ENCODE assay signal across 26 cellular contexts in genomic region chr1:15176898-15177665, GRCh38. TPM values are rescaled to one million over a fixed set of nuclear protein-coding genes. Genes with fewer than 3 reads are reported as not detected.
A peak's percentile ranks its signal among the peaks of the same experiment; 100 is the strongest.
DNase-seq lines count a peak whose midpoint lies in the region; ATAC-seq, FAIRE-seq and TF ChIP-seq lines count a peak whose summit lies in the region.
"Had no signal": no experiment of that assay in that cellular context is flagged by ENCODE, and none has a peak within 500 bp of the region (broad histone marks: within the 10 kb centered on the region; RNA-seq: fewer than 3 reads in every experiment).

No MANE protein-coding gene starts in this region.

- BruUV-seq in IMR-90 (replicated peaks; lab: Mats Ljungman, UMichigan) = no TSS peak

- ATAC-seq in IMR-90 (ENCODE audit: low read depth) (no peak), foreskin keratinocyte (no peak), HG03196 (IDR thresholded peaks at IDR 0.05; ENCODE audit: unreplicated experiment) (no peak), GM19395 (IDR thresholded peaks at IDR 0.05; ENCODE audit: unreplicated experiment) (no peak)
- ATAC-seq: activated CD4-positive, CD25-positive, alpha-beta regulatory T cell treated with anti-CD3 and anti-CD28 coated beads, Interleukin-2, amount 50 U/mL, for 24 hours; gastroesophageal sphincter; natural killer cell had no signal

- peak overlapping the region; percentile 55 for H3K18ac ChIP-seq in IMR-90 (ENCODE audit: low read depth, low read length)

- no peak for TF ChIP-seq RAD21 in IMR-90 (IDR thresholded peaks at IDR 0.05; ENCODE audit: low read length)

- H3K4me1 Mint-ChIP-seq in astrocyte (ENCODE audit: low read depth, unreplicated experiment) = peaks cover 28% of the 10 kb centered on the region

- peak overlapping the region; percentile 18; the same call in 2 of the 3 replicates for H2BK15ac ChIP-seq in IMR-90 (ENCODE audit: low read depth, low read length)

- H3K27me3 Mint-ChIP-seq in astrocyte (ENCODE audit: low read depth, unreplicated experiment) = no peaks in the 10 kb centered on the region

- H3K14ac ChIP-seq in IMR-90 (replicated peaks; ENCODE audit: low read depth, low read length) = peak overlapping the region; percentile 51

- CTCF ChIA-PET in IMR-90 (lab: Yijun Ruan, JAX) = interaction anchor here (0.6 kb wide), 1 partner anchor 82 kb away, joined by 3 read pairs; no protein-coding TSS in a partner anchor

- H2AK9ac ChIP-seq in IMR-90 (replicated peaks; ENCODE audit: low read depth, low read length, poor library complexity) = peak overlapping the region; percentile 37

- H4K8ac ChIP-seq in IMR-90 (ENCODE audit: low read depth in 2 of 2, low read length in 2 of 2) = peak overlapping the region in 1 of 2 experiments; percentile 11; a peak in 2 of 4 replicates

- intact Hi-C loops in IMR-90 (cut with micrococcal nuclease) (loop anchor here (10.0 kb wide), 1 partner anchor 232 kb away; no protein-coding TSS in a partner anchor), transverse colon (cut with DNase I; ENCODE audit: low total_unique reads) (no loop called here)

- peak overlapping the region; percentile 94 for H3K4ac ChIP-seq in IMR-90 (ENCODE audit: low read depth, low read length)

- TF ChIP-seq CTCF in IMR-90 (conservative IDR thresholded peaks at IDR 0.05; ENCODE audit: low read depth, low read length) (no peak), astrocyte (IDR thresholded peaks at IDR 0.05; ENCODE audit: insufficient read depth, low read depth, low read length) (no peak), foreskin keratinocyte (conservative IDR thresholded peaks at IDR 0.05) (no peak), transverse colon (IDR thresholded peaks at IDR 0.05) (no peak), GM20000 (IDR thresholded peaks at IDR 0.05; ENCODE audit: extremely low read depth, missing control alignments) (no peak)

- H3K27ac Mint-ChIP-seq in astrocyte (ENCODE audit: unreplicated experiment) = peak overlapping the region; percentile 51
- H3K27ac Mint-ChIP-seq: activated naive CD4-positive, alpha-beta T cell treated with anti-CD3 and anti-CD28 coated beads, Interleukin-2, amount 10 ng/mL, durations not matched to agents 7 days and 5 days; activated T-helper 1 cell treated with anti-CD3 and anti-CD28 coated beads, Interleukin-12 subunit alpha, Interleukin-12 subunit beta, Interleukin-2, Interleukin-4 antibody, amounts not matched to agents 30 ng/mL and 10 ng/mL and 1 ng/mL, durations not matched to agents 14 hours and 24 hours and 36 hours; CD4-positive, CD25-positive, alpha-beta regulatory T cell; endodermal cell; natural killer cell had no signal

- peaks cover 38% of the 10 kb centered on the region for H3K9me1 ChIP-seq in IMR-90 (ENCODE audit: insufficient read depth, low read length)

- peak overlapping the region; percentile 89 for H2BK120ac ChIP-seq in IMR-90 (ENCODE audit: low read depth, low read length)

- H3K9ac ChIP-seq in IMR-90 (ENCODE audit: low read depth, low read length) (no peak overlapping the region), astrocyte (ENCODE audit: low read length) (no peak overlapping the region)

- in situ Hi-C loops in IMR-90 (cut with MboI; ENCODE audit: low sequenced_read_pairs) = no loop called here
- in situ Hi-C loops in transverse colon (cut with MboI; ENCODE audit: low pct_ligation_motif_present in 1 of 4, low pct_unique_long_range_greater_than_20kb in 1 of 4, low sequenced_read_pairs in 3 of 4) = no loop called here

- DNase-seq in IMR-90 = no peak
- no peak for DNase-seq in astrocyte (ENCODE audit: low read depth)
- no peak for DNase-seq in foreskin keratinocyte
- DNase-seq in transverse colon = no peak
- no peak for DNase-seq in GM20000 (ENCODE audit: low spot score)
- DNase-seq: activated CD4-positive, alpha-beta T cell treated with anti-CD3 and anti-CD28 coated beads, Interleukin-2, amount 50 U/mL, for 48 hours; activated naive CD4-positive, alpha-beta T cell treated with anti-CD3 and anti-CD28 coated beads, Interleukin-2, amount 10 ng/mL, durations not matched to agents 7 days and 5 days; amygdala; CD4-positive, CD25-positive, alpha-beta regulatory T cell; endodermal cell; left ventricle myocardium inferior; midbrain; natural killer cell; NCI-H2029 treated with DMSO at 0.1 percent for 48 hours; NCI-H526 treated with DMSO at 0.1 percent for 48 hours; occipital lobe; T-helper 1 cell had no signal

- H3K4me1 ChIP-seq in IMR-90 (ENCODE audit: control insufficient read depth, insufficient read depth, low read length) (peaks cover 51% of the 10 kb centered on the region), astrocyte (ENCODE audit: insufficient read depth, low read length) (peaks cover 27% of the 10 kb centered on the region), foreskin keratinocyte (peaks cover 54% of the 10 kb centered on the region), transverse colon (peaks cover 9 to 89% (median 48%) of the 10 kb centered on the region in 4 donors)

- H3K27ac ChIP-seq in IMR-90 (ENCODE audit: insufficient read depth, low read length) (peak overlapping the region; percentile 3; the same call in 1 of the 2 replicates), astrocyte (ENCODE audit: low read depth, low read length) (no peak overlapping the region), foreskin keratinocyte (peak overlapping the region; percentile 97), transverse colon (peak overlapping the region in 3 of 4 donors; percentile 1 to 78 (median 27))
- H3K27ac ChIP-seq: cardiac muscle cell, gastroesophageal sphincter, left ventricle myocardium inferior, SJSA1 had no signal

- 94% methylated on average over 3 of the region's 7 CpGs; no CpG with 5 or more reads in 1 of the 2 experiments for WGBS in IMR-90 (ENCODE audit: extremely low coverage in 2 of 2, insufficient read length in 1 of 2), 2 experiments
- WGBS in transverse colon (ENCODE audit: low coverage in 1 of 2), 2 donors = 57 to 70% methylated on average over 7 of the region's 7 CpGs

- peak overlapping the region; percentile 32; the same call in 1 of the 2 replicates for H4K5ac ChIP-seq in IMR-90 (ENCODE audit: low read depth, low read length)

- no peaks in the 10 kb centered on the region for H3K36me3 ChIP-seq in IMR-90 (ENCODE audit: control insufficient read depth, insufficient read depth, low read length)
- H3K36me3 ChIP-seq in astrocyte (ENCODE audit: insufficient read depth, low read length) = no peaks in the 10 kb centered on the region
- no peaks in the 10 kb centered on the region for H3K36me3 ChIP-seq in transverse colon
- H3K36me3 ChIP-seq: cardiac muscle cell, gastroesophageal sphincter, left ventricle myocardium inferior had no signal

- no peaks in the 10 kb centered on the region for H3K36me3 Mint-ChIP-seq in astrocyte (ENCODE audit: low read depth, unreplicated experiment)
- H3K36me3 Mint-ChIP-seq: activated naive CD4-positive, alpha-beta T cell treated with anti-CD3 and anti-CD28 coated beads, Interleukin-2, amount 10 ng/mL, durations not matched to agents 7 days and 5 days; CD4-positive, CD25-positive, alpha-beta regulatory T cell; natural killer cell had no signal

- H2AK5ac ChIP-seq in IMR-90 (ENCODE audit: low read depth, low read length) = peak overlapping the region; percentile 84

- POLR2A ChIA-PET in IMR-90 (lab: Charles Lee; ENCODE audit: unreplicated experiment) = interaction anchor here (0.5 kb wide), 1 partner anchor 22 kb away, joined by 10 read pairs; no protein-coding TSS in a partner anchor

- H3K23ac ChIP-seq in IMR-90 (ENCODE audit: low read depth, low read length) = no peak overlapping the region

- dilution Hi-C loops in IMR-90 (cut with HindIII; ENCODE audit: low sequenced_read_pairs, unreplicated experiment) = no loop called here

- H4K91ac ChIP-seq in IMR-90 (ENCODE audit: insufficient read depth, low read depth, low read length) = peak overlapping the region; percentile 51

- H3K9me3 Mint-ChIP-seq in astrocyte (ENCODE audit: unreplicated experiment) = no peaks in the 10 kb centered on the region
- H3K9me3 Mint-ChIP-seq: activated T-helper 1 cell treated with anti-CD3 and anti-CD28 coated beads, Interleukin-12 subunit alpha, Interleukin-12 subunit beta, Interleukin-2, Interleukin-4 antibody, amounts not matched to agents 30 ng/mL and 10 ng/mL and 1 ng/mL, durations not matched to agents 14 hours and 24 hours and 36 hours; CD4-positive, CD25-positive, alpha-beta regulatory T cell; endodermal cell; natural killer cell had no signal

- H3K9me3 ChIP-seq in IMR-90 (ENCODE audit: control insufficient read depth, insufficient read depth, low read length) = no peaks in the 10 kb centered on the region
- no peaks in the 10 kb centered on the region for H3K9me3 ChIP-seq in astrocyte (ENCODE audit: insufficient read depth, low read depth, low read length)
- no peaks in the 10 kb centered on the region for H3K9me3 ChIP-seq in transverse colon
- H3K9me3 ChIP-seq: gastroesophageal sphincter, left ventricle myocardium inferior, SJSA1 had no signal

- no peak overlapping the region for H3K56ac ChIP-seq in IMR-90 (ENCODE audit: extremely low read depth, insufficient read depth, low read length)

- H3K4me2 ChIP-seq in IMR-90 (ENCODE audit: low read depth, low read length) (no peak overlapping the region), astrocyte (ENCODE audit: low read length) (no peak overlapping the region)

- no peak for FAIRE-seq in astrocyte (lab: Jason Lieb, UNC)
- FAIRE-seq: RCC 7860 had no signal

- H4K20me1 ChIP-seq in IMR-90 (ENCODE audit: insufficient read depth, low read length) (peaks cover 13% of the 10 kb centered on the region), astrocyte (ENCODE audit: insufficient read depth, low read length) (peaks cover 5% of the 10 kb centered on the region)

- peaks cover 57 to 74% of the 10 kb centered on the region in 2 experiments for H3K79me1 ChIP-seq in IMR-90 (ENCODE audit: low read depth in 1 of 2, low read length in 2 of 2)

- H3K79me2 ChIP-seq in astrocyte (ENCODE audit: insufficient read depth, low read length) = no peaks in the 10 kb centered on the region

- H3K4me3 Mint-ChIP-seq in astrocyte (ENCODE audit: unreplicated experiment) = no peak overlapping the region
- H3K4me3 Mint-ChIP-seq: activated naive CD4-positive, alpha-beta T cell treated with anti-CD3 and anti-CD28 coated beads, Interleukin-2, amount 10 ng/mL, durations not matched to agents 7 days and 5 days; activated T-helper 1 cell treated with anti-CD3 and anti-CD28 coated beads, Interleukin-12 subunit alpha, Interleukin-12 subunit beta, Interleukin-2, Interleukin-4 antibody, amounts not matched to agents 30 ng/mL and 10 ng/mL and 1 ng/mL, durations not matched to agents 14 hours and 24 hours and 36 hours; CD4-positive, CD25-positive, alpha-beta regulatory T cell; endodermal cell; natural killer cell had no signal

- H2BK5ac ChIP-seq in IMR-90 (ENCODE audit: low read depth, low read length, poor library complexity, severe bottlenecking) = no peak overlapping the region

- TF ChIP-seq EP300 in transverse colon (IDR thresholded peaks at IDR 0.05; ENCODE audit: low read depth) = no peak

- H2AFZ ChIP-seq in IMR-90 (replicated peaks; ENCODE audit: low read length, poor library complexity) (no peak overlapping the region), astrocyte (ENCODE audit: low read depth, low read length) (no peak overlapping the region)

- H3K27me3 ChIP-seq in IMR-90 (ENCODE audit: control insufficient read depth, insufficient read depth, low read length) (no peaks in the 10 kb centered on the region), astrocyte (ENCODE audit: insufficient read depth, low read length) (no peaks in the 10 kb centered on the region), foreskin keratinocyte (no peaks in the 10 kb centered on the region), transverse colon (no peaks in the 10 kb centered on the region)
- H3K27me3 ChIP-seq: cardiac muscle cell, gastroesophageal sphincter, SJSA1 had no signal

- TF ChIP-seq POLR2A in IMR-90 (IDR thresholded peaks at IDR 0.05; ENCODE audit: low read depth, low read length) (no peak), transverse colon (IDR thresholded peaks at IDR 0.05) (no peak)

- H3K4me3 ChIP-seq in IMR-90 (ENCODE audit: insufficient read depth, low read depth, low read length) = no peak overlapping the region
- no peak overlapping the region for H3K4me3 ChIP-seq in astrocyte (ENCODE audit: insufficient read depth, low read depth, low read length)
- no peak overlapping the region for H3K4me3 ChIP-seq in transverse colon
- H3K4me3 ChIP-seq: cardiac muscle cell, gastroesophageal sphincter, left ventricle myocardium inferior, SJSA1, skin epidermis had no signal

- H2BK20ac ChIP-seq in IMR-90 (ENCODE audit: low read depth, low read length) = peak overlapping the region; percentile 57; the same call in 1 of the 2 replicates

RNA-seq across cellular contexts. Expression of gene TMEM51, which starts 23.5 kb away (rescaled TPM):
- total RNA-seq in IMR-90 (2012; rRNA removed) = 2.7 and 3.6 TPM in 2 replicates
- polyA plus RNA-seq in IMR-90 (2012; rRNA removed) = 10.2 and 11.6 TPM in 2 replicates
- polyA plus RNA-seq in IMR-90 (2012; cell fraction: cytosol; rRNA removed) = 12.3 and 20.7 TPM in 2 replicates
- polyA plus RNA-seq in IMR-90 (2012; cell fraction: nucleus; rRNA removed; ENCODE audit: low replicate concordance) = 8.6 and 13.7 TPM in 2 replicates
- 6.9 TPM in 2 replicates for total RNA-seq in astrocyte
- total RNA-seq in foreskin keratinocyte = 15.4 and 18.1 TPM in 2 replicates
- 19.2 and 19.5 TPM in 2 replicates for polyA plus RNA-seq in foreskin keratinocyte
- 10 to 100 TPM; 17.7 to 32.9 (median 22.9) TPM for total RNA-seq in transverse colon
- total RNA-seq: CD4-positive, CD25-positive, alpha-beta regulatory T cell; natural killer cell had no signal
- polyA plus RNA-seq: CD4-positive, CD25-positive, alpha-beta regulatory T cell had no signal
